9 cellular contexts compared by ENCODE assay signal in genomic region chr17:81118308-81119221, GRCh38. TPM values are rescaled to one million over a fixed set of nuclear protein-coding genes. Genes with fewer than 3 reads are reported as not detected.
DNase-seq lines count a peak whose midpoint lies in the region; ATAC-seq, FAIRE-seq and TF ChIP-seq lines count a peak whose summit lies in the region.
"Had no signal": no experiment of that assay in that cellular context is flagged by ENCODE, and none has a peak within 500 bp of the region (broad histone marks: within the 10 kb centered on the region; RNA-seq: fewer than 3 reads in every experiment).

No MANE protein-coding gene starts in this region.

- peak overlapping the region; percentile 94 for H3K4me2 ChIP-seq in PC-3 (ENCODE audit: low read length)
- peak overlapping the region; percentile 46 to 85 for H3K4me2 ChIP-seq in H1 (ENCODE audit: insufficient read depth in 1 of 2, low read depth in 2 of 2, low read length in 2 of 2)

- H3K36me3 ChIP-seq in CD8-positive, alpha-beta T cell (ENCODE audit: insufficient read depth, low read length) = no peaks in the 10 kb centered on the region
- H3K36me3 ChIP-seq in PC-3 (ENCODE audit: low read depth, low read length) (no peaks in the 10 kb centered on the region), H1 (ENCODE audit: control insufficient read depth in 2 of 4, insufficient read depth in 4 of 4, low read length in 3 of 4) (no peaks in the 10 kb centered on the region), transverse colon (no peaks in the 10 kb centered on the region)

- H3K9me3 ChIP-seq in CD8-positive, alpha-beta T cell (ENCODE audit: low read length) = no peaks in the 10 kb centered on the region
- no peaks in the 10 kb centered on the region for H3K9me3 ChIP-seq in PC-3 (ENCODE audit: low read length)
- no peaks in the 10 kb centered on the region for H3K9me3 ChIP-seq in H1 (ENCODE audit: insufficient read depth in 2 of 2, low read depth in 1 of 2, low read length in 1 of 2)
- H3K9me3 ChIP-seq in transverse colon = no peaks in the 10 kb centered on the region

- peaks cover 6% of the 10 kb centered on the region for H3K4me1 Mint-ChIP-seq in CD8-positive, alpha-beta T cell (ENCODE audit: low read depth)
- peaks cover 12% of the 10 kb centered on the region for H3K4me1 Mint-ChIP-seq in nephron progenitor cell
- H3K4me1 Mint-ChIP-seq in activated CD8-positive, alpha-beta memory T cell treated with anti-CD3 and anti-CD28 coated beads, Interleukin-2, amount 10 ng/mL, durations not matched to agents 7 days and 5 days = peaks cover 1% of the 10 kb centered on the region

- no peak for TF ChIP-seq RAD21 in H1 (IDR thresholded peaks at IDR 0.05 in 1 of 2, conservative IDR thresholded peaks at IDR 0.05 in 1 of 2; ENCODE audit: low read depth in 2 of 2, low read length in 2 of 2)

- no peak overlapping the region for H3K56ac ChIP-seq in H1 (replicated peaks; ENCODE audit: insufficient read length, low read depth, low read length)

- 0 out of 2 replicates have a peak, but pooled peaks cover 3% of the 10 kb centered on the region for H3K79me2 ChIP-seq in PC-3 (ENCODE audit: low read length)
- H3K79me2 ChIP-seq in H1 (ENCODE audit: control insufficient read depth in 1 of 2, insufficient read depth in 2 of 2, low read length in 2 of 2) = no peaks in the 10 kb centered on the region

- H3K9me2 ChIP-seq in PC-3 (replicated peaks; ENCODE audit: low read length) = no peaks in the 10 kb centered on the region

- no peaks in the 10 kb centered on the region; the same call in none of the 2 replicates for H3K79me1 ChIP-seq in H1 (ENCODE audit: low read depth, low read length)

- no peak overlapping the region for H3K4ac ChIP-seq in H1 (replicated peaks; ENCODE audit: insufficient read length, low read depth, low read length)

- CTCF ChIA-PET in CD8-positive, alpha-beta T cell (lab: Charles Lee) = no interaction called here
- CTCF ChIA-PET in PC-3 (lab: Charles Lee) (no interaction called here), H1 (lab: Charles Lee; ENCODE audit: partially characterized antibody) (no interaction called here)
- CTCF ChIA-PET in activated CD8-positive, alpha-beta memory T cell treated with anti-CD3 and anti-CD28 coated beads, Interleukin-2, amount 10 ng/mL, durations not matched to agents 7 days and 5 days (lab: Charles Lee) = no interaction called here

- TSS peak; percentile 30 for BruUV-seq in PC-3 (replicated peaks; lab: Mats Ljungman, UMichigan)

- H4K91ac ChIP-seq in H1 (replicated peaks; ENCODE audit: insufficient read length, low read length) = no peak overlapping the region

- no peak for FAIRE-seq in H1 (lab: Jason Lieb, UNC)

- H2BK120ac ChIP-seq in H1 (replicated peaks; ENCODE audit: low read depth, low read length) = no peak overlapping the region

- no peaks in the 10 kb centered on the region for H3K36me3 Mint-ChIP-seq in CD8-positive, alpha-beta T cell
- no peaks in the 10 kb centered on the region for H3K36me3 Mint-ChIP-seq in nephron progenitor cell (ENCODE audit: low read depth)
- no peaks in the 10 kb centered on the region for H3K36me3 Mint-ChIP-seq in activated CD8-positive, alpha-beta memory T cell treated with anti-CD3 and anti-CD28 coated beads, Interleukin-2, amount 10 ng/mL, durations not matched to agents 7 days and 5 days

- H3K27me3 ChIP-seq in CD8-positive, alpha-beta T cell (ENCODE audit: insufficient read depth, low read length) = no peaks in the 10 kb centered on the region
- H3K27me3 ChIP-seq in PC-3 (ENCODE audit: low read length) (no peaks in the 10 kb centered on the region), H1 (replicated peaks in 1 of 4; ENCODE audit: control insufficient read depth in 3 of 4, extremely low read depth in 1 of 4, insufficient read depth in 3 of 4, low read length in 3 of 4) (peaks cover 0 to 11% (median 7%) of the 10 kb centered on the region in 4 experiments; a peak in 3 of 7 replicates), transverse colon (peaks cover 4% of the 10 kb centered on the region)

- no peak overlapping the region for H4K5ac ChIP-seq in H1 (ENCODE audit: insufficient read length, low read depth, low read length)

- POLR2A ChIA-PET in CD8-positive, alpha-beta T cell (lab: Charles Lee) = interaction anchor here (0.6 kb wide), 1 partner anchor 538 kb away, joined by 3 read pairs; the partner anchor contains the start of gene PDE6G
- POLR2A ChIA-PET in PC-3 (lab: Charles Lee; ENCODE audit: unreplicated experiment) = interaction anchor here (0.6 kb wide), 1 partner anchor 149 kb away, joined by 3 read pairs; no protein-coding TSS in a partner anchor
- POLR2A ChIA-PET in H1 (lab: Charles Lee; ENCODE audit: partially characterized antibody) = interaction anchor here (0.7 to 2.3 kb wide), 3 partner anchors 13 to 395 kb away, joined by 3 to 8 read pairs (median 4); partner anchors contain the start of gene ACTG1

- peak overlapping the region; percentile 88 for H2AFZ ChIP-seq in PC-3 (ENCODE audit: low read length)
- no peak overlapping the region for H2AFZ ChIP-seq in H1 (ENCODE audit: low read length)

- H3K18ac ChIP-seq in H1 (ENCODE audit: extremely low read depth, low read length) = no peak overlapping the region

- H3K23me2 ChIP-seq in H1 (ENCODE audit: low read depth, low read length) = peaks cover 3% of the 10 kb centered on the region; the same call in 1 of the 2 replicates

- no peak for TF ChIP-seq CTCF in CD8-positive, alpha-beta T cell (IDR thresholded peaks at IDR 0.05)
- TF ChIP-seq CTCF in PC-3 (conservative IDR thresholded peaks at IDR 0.05; ENCODE audit: low read depth, low read length) (no peak), H1 (IDR thresholded peaks at IDR 0.05; ENCODE audit: control extremely low read depth in 1 of 3, insufficient read depth in 1 of 3, low read depth in 1 of 3, low read length in 3 of 3) (no peak), nephron progenitor cell (IDR thresholded peaks at IDR 0.05) (no peak), transverse colon (IDR thresholded peaks at IDR 0.05) (no peak)

- no peak overlapping the region for H2BK20ac ChIP-seq in H1 (ENCODE audit: low read length)

- no peak overlapping the region for H2BK15ac ChIP-seq in H1 (ENCODE audit: low read length)

- H2BK12ac ChIP-seq in H1 (ENCODE audit: low read depth, low read length) = 0 out of 2 replicates have a peak overlapping the region, but pooled peaks have one; percentile 0

- 76% methylated on average over 22 of the region's 24 CpGs; no CpG with 5 or more reads in 1 of the 2 experiments for WGBS in H1 (ENCODE audit: extremely low coverage in 1 of 2, insufficient coverage in 1 of 2, insufficient read length in 1 of 2, insufficient replicate concordance in 2 of 2, low coverage in 1 of 2, low lambda C conversion rate in 2 of 2, missing lambda C conversion rate in 1 of 2), 2 experiments
- 10 to 62% methylated on average over 2 to 20 of the region's 24 CpGs for WGBS in transverse colon (ENCODE audit: low coverage in 1 of 2), 2 donors

- no peak overlapping the region for H3K14ac ChIP-seq in H1 (ENCODE audit: insufficient read length)

- no peaks in the 10 kb centered on the region for H3F3A ChIP-seq in PC-3 (ENCODE audit: low read length, unreplicated experiment)

- H3K4me1 ChIP-seq in CD8-positive, alpha-beta T cell (ENCODE audit: insufficient read depth, low read length) = peaks cover 6% of the 10 kb centered on the region
- peaks cover 9% of the 10 kb centered on the region for H3K4me1 ChIP-seq in PC-3 (ENCODE audit: insufficient read depth, low read length)
- peaks cover 0 to 16% (median 6%) of the 10 kb centered on the region in 4 experiments; a peak in 5 of 7 replicates for H3K4me1 ChIP-seq in H1 (replicated peaks in 1 of 4; ENCODE audit: control insufficient read depth in 3 of 4, insufficient read depth in 4 of 4, low read length in 3 of 4)
- H3K4me1 ChIP-seq in transverse colon = peaks cover 0 to 9% (median 4%) of the 10 kb centered on the region in 4 donors

- TF ChIP-seq EP300 in H1 (IDR thresholded peaks at IDR 0.05; ENCODE audit: borderline replicate concordance in 1 of 2, low read depth in 2 of 2, low read length in 2 of 2) = no peak
- TF ChIP-seq EP300 in transverse colon (IDR thresholded peaks at IDR 0.05; ENCODE audit: low read depth) = no peak

- H4K8ac ChIP-seq in H1 (ENCODE audit: extremely low read depth, insufficient read depth, low read length) = peak overlapping the region; percentile 36; the same call in 1 of the 2 replicates

- H3K4me3 ChIP-seq in CD8-positive, alpha-beta T cell (ENCODE audit: low read depth, low read length) = peak overlapping the region; percentile 23
- H3K4me3 ChIP-seq in PC-3 (ENCODE audit: low read length) (peak overlapping the region; percentile 73), H1 (ENCODE audit: extremely low read depth in 1 of 4, insufficient read depth in 2 of 4, low read depth in 3 of 4, low read length in 4 of 4) (peak overlapping the region in 2 of 4 experiments; percentile 26 to 66; a peak in 4 of 8 replicates), transverse colon (peak overlapping the region in 1 of 4 donors; percentile 26)

- no peaks in the 10 kb centered on the region for H4K20me1 ChIP-seq in PC-3 (ENCODE audit: low read length)
- H4K20me1 ChIP-seq in H1 (replicated peaks in 1 of 2; ENCODE audit: control insufficient read depth in 1 of 2, insufficient read depth in 2 of 2, low read length in 2 of 2) = no peaks in the 10 kb centered on the region

- no peak overlapping the region for H3K27ac Mint-ChIP-seq in CD8-positive, alpha-beta T cell
- peak overlapping the region; percentile 54 for H3K27ac Mint-ChIP-seq in nephron progenitor cell
- no peak overlapping the region for H3K27ac Mint-ChIP-seq in activated CD8-positive, alpha-beta memory T cell treated with anti-CD3 and anti-CD28 coated beads, Interleukin-2, amount 10 ng/mL, durations not matched to agents 7 days and 5 days

- in situ Hi-C loops in transverse colon (cut with MboI; ENCODE audit: low pct_ligation_motif_present in 1 of 4, low pct_unique_long_range_greater_than_20kb in 1 of 4, low sequenced_read_pairs in 3 of 4) = no loop called here

- TF ChIP-seq POLR2A in H1 (IDR thresholded peaks at IDR 0.05; ENCODE audit: control extremely low read depth in 1 of 2, low read depth in 2 of 2, low read length in 2 of 2) (no peak), transverse colon (IDR thresholded peaks at IDR 0.05) (no peak)

- intact Hi-C loops in CD8-positive, alpha-beta T cell (cut with DNase I, micrococcal nuclease) = loop anchor here in 1 of 2 experiments (1.0 to 2.0 kb wide), 3 partner anchors 24 to 105 kb away; no protein-coding TSS in a partner anchor
- intact Hi-C loops in PC-3 (cut with micrococcal nuclease) = loop anchor here (1.0 kb wide), 1 partner anchor 105 kb away; no protein-coding TSS in a partner anchor
- intact Hi-C loops in transverse colon (cut with DNase I; ENCODE audit: low total_unique reads) = no loop called here

- H3K23ac ChIP-seq in H1 (ENCODE audit: insufficient read length) = no peak overlapping the region

- no peaks in the 10 kb centered on the region for H3K9me3 Mint-ChIP-seq in CD8-positive, alpha-beta T cell
- H3K9me3 Mint-ChIP-seq in nephron progenitor cell = no peaks in the 10 kb centered on the region
- no peaks in the 10 kb centered on the region for H3K9me3 Mint-ChIP-seq in activated CD8-positive, alpha-beta memory T cell treated with anti-CD3 and anti-CD28 coated beads, Interleukin-2, amount 10 ng/mL, durations not matched to agents 7 days and 5 days (ENCODE audit: low read depth)

- H3K27ac ChIP-seq in CD8-positive, alpha-beta T cell (ENCODE audit: low read depth, low read length) = no peak overlapping the region
- H3K27ac ChIP-seq in PC-3 (ENCODE audit: low read length) (peak overlapping the region; percentile 21; the same call in 1 of the 2 replicates), H1 (ENCODE audit: low read depth, low read length) (no peak overlapping the region), transverse colon (no peak overlapping the region)

- no peak for ATAC-seq in CD8-positive, alpha-beta T cell
- ATAC-seq in PC-3 (peak; percentile 2), HG02678 (IDR thresholded peaks at IDR 0.05; ENCODE audit: unreplicated experiment) (no peak), HG03469 (IDR thresholded peaks at IDR 0.05; ENCODE audit: unreplicated experiment) (no peak)
- ATAC-seq in activated CD8-positive, alpha-beta memory T cell treated with anti-CD3 and anti-CD28 coated beads, Interleukin-2, amount 10 ng/mL, durations not matched to agents 7 days and 5 days = no peak

- DNase-seq in CD8-positive, alpha-beta T cell = no peak
- DNase-seq in PC-3 = no peak
- DNase-seq in H1 (ENCODE audit: low read depth in 1 of 2, low spot score in 2 of 2) = no peak
- no peak for DNase-seq in nephron progenitor cell
- no peak for DNase-seq in transverse colon
- no peak for DNase-seq in activated CD8-positive, alpha-beta memory T cell treated with anti-CD3 and anti-CD28 coated beads, Interleukin-2, amount 10 ng/mL, durations not matched to agents 7 days and 5 days

- peak overlapping the region; percentile 63 for H3K4me3 Mint-ChIP-seq in CD8-positive, alpha-beta T cell
- peak overlapping the region; percentile 64 for H3K4me3 Mint-ChIP-seq in nephron progenitor cell
- no peak overlapping the region for H3K4me3 Mint-ChIP-seq in activated CD8-positive, alpha-beta memory T cell treated with anti-CD3 and anti-CD28 coated beads, Interleukin-2, amount 10 ng/mL, durations not matched to agents 7 days and 5 days

- no peak overlapping the region for H2BK5ac ChIP-seq in H1 (ENCODE audit: low read depth, low read length)

- H3K27me3 Mint-ChIP-seq in CD8-positive, alpha-beta T cell (ENCODE audit: low read depth) = peaks cover 4% of the 10 kb centered on the region
- no peaks in the 10 kb centered on the region for H3K27me3 Mint-ChIP-seq in nephron progenitor cell (ENCODE audit: low read depth, poor library complexity)
- peaks cover 3% of the 10 kb centered on the region for H3K27me3 Mint-ChIP-seq in activated CD8-positive, alpha-beta memory T cell treated with anti-CD3 and anti-CD28 coated beads, Interleukin-2, amount 10 ng/mL, durations not matched to agents 7 days and 5 days

- peak overlapping the region; percentile 67 for H3K9ac ChIP-seq in PC-3 (ENCODE audit: low read length)
- no peak overlapping the region; a peak in 2 of 7 replicates for H3K9ac ChIP-seq in H1 (replicated peaks in 1 of 4; ENCODE audit: extremely low read depth in 1 of 4, low read depth in 3 of 4, low read length in 3 of 4)

- H2AK5ac ChIP-seq in H1 (ENCODE audit: low read depth, low read length) = no peak overlapping the region

RNA-seq across cellular contexts. Expression of gene PVALEF, which starts 46.7 kb away (rescaled TPM):
- total RNA-seq in CD8-positive, alpha-beta T cell = not detected
- not detected in 2 replicates for total RNA-seq in PC-3 (2014; rRNA removed)
- not detected in 2 replicates for total RNA-seq in H1 (2021; fragmentation: NEBNext Ultra II Directional; extraction: Animal tissue kit (Norgen Biotek cat#: 25700))
- 0.03 and 0.05 TPM in 2 replicates for polyA plus RNA-seq in H1 (2011; rRNA removed)
- polyA plus RNA-seq in H1 (2011; cell fraction: cytosol; rRNA removed) = not detected
- polyA plus RNA-seq in H1 (2011; cell fraction: nucleus; rRNA removed) = not detected
- 0.12 TPM in 1 of 4 replicates, not detected in the others for polyA plus RNA-seq in H1 (2012, experiment 1 of 2)
- not detected for polyA plus RNA-seq in H1 (2012, experiment 2 of 2)
- not detected for polyA plus RNA-seq in H1 (2013, experiment 1 of 2)
- not detected for polyA plus RNA-seq in H1 (2013, experiment 2 of 2)
- polyA minus RNA-seq in H1 (2011; rRNA and poly(A)+ RNA removed) = not detected in 2 replicates
- not detected for polyA minus RNA-seq in H1 (2011; cell fraction: cytosol; rRNA and poly(A)+ RNA removed)
- not detected for polyA minus RNA-seq in H1 (2011; cell fraction: nucleus; rRNA and poly(A)+ RNA removed)
- not detected for total RNA-seq in transverse colon
- not detected for total RNA-seq in activated CD8-positive, alpha-beta memory T cell treated with anti-CD3 and anti-CD28 coated beads, Interleukin-2, amount 10 ng/mL, durations not matched to agents 7 days and 5 days
- total RNA-seq: skeletal muscle tissue had no signal

RNA-seq across cellular contexts. Expression of gene AATK, which starts 47.5 kb away (rescaled TPM):
- under 1 TPM; 0.30 to 0.72 TPM for total RNA-seq in CD8-positive, alpha-beta T cell
- total RNA-seq in PC-3 (2014; rRNA removed) = 1.1 and 1.7 TPM in 2 replicates
- total RNA-seq in H1 (2021; fragmentation: NEBNext Ultra II Directional; extraction: Animal tissue kit (Norgen Biotek cat#: 25700)) = 3.2 and 3.5 TPM in 2 replicates
- 1.7 and 3.6 TPM in 2 replicates for polyA plus RNA-seq in H1 (2011; rRNA removed)
- 2.2 TPM for polyA plus RNA-seq in H1 (2011; cell fraction: cytosol; rRNA removed)
- 7.4 TPM for polyA plus RNA-seq in H1 (2011; cell fraction: nucleus; rRNA removed)
- polyA plus RNA-seq in H1 (2012, experiment 1 of 2) = 2.2 to 3.3 TPM (median 2.6 TPM) in 4 replicates
- polyA plus RNA-seq in H1 (2012, experiment 2 of 2) = 1.1 TPM
- polyA plus RNA-seq in H1 (2013, experiment 1 of 2) = 1.9 TPM
- 1.8 TPM for polyA plus RNA-seq in H1 (2013, experiment 2 of 2)
- polyA minus RNA-seq in H1 (2011; rRNA and poly(A)+ RNA removed) = 1.4 and 2.8 TPM in 2 replicates
- polyA minus RNA-seq in H1 (2011; cell fraction: cytosol; rRNA and poly(A)+ RNA removed) = 5.8 TPM
- 4.8 TPM for polyA minus RNA-seq in H1 (2011; cell fraction: nucleus; rRNA and poly(A)+ RNA removed)
- 10 to 100 TPM in 1 of 4 donors, 1 to 10 TPM in 3; 1.7 to 21.3 (median 8.6) TPM for total RNA-seq in transverse colon
- under 1 TPM; 0.06 to 0.26 TPM for total RNA-seq in activated CD8-positive, alpha-beta memory T cell treated with anti-CD3 and anti-CD28 coated beads, Interleukin-2, amount 10 ng/mL, durations not matched to agents 7 days and 5 days
